Comparison of ENCODE assay signal across 18 cellular contexts in the genomic region with DNA sequence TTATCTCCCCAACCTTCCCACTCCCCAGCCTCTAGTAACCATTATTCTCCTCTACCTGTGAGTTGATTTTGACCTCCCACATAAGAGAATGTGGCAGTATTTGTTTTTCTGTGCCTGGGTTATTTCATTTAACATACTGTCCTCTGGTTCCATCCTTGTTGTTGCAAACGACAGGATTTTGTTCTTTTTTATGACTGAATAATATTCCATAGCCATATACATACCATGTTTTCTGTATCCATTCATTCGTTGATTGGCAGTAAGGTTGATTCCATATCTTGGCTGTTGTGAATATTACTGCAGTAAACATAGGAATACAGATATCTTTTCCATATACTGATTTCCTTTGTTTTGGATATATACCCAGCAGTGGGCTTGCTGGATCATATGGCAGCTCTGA.
"Had no signal": no experiment of that assay in that cellular context is flagged by ENCODE, and none has a peak within 500 bp of the region (broad histone marks: within the 10 kb centered on the region; RNA-seq: fewer than 3 reads in every experiment).

No MANE protein-coding gene starts in this region.

- H3K4me3 ChIP-seq: esophagus muscularis mucosa, lung, stomach, thoracic aorta, transverse colon had no signal

- ATAC-seq: left cardiac atrium, left ventricle myocardium superior, right cardiac atrium had no signal

- DNase-seq: effector memory CD4-positive, alpha-beta T cell; kidney; left cardiac atrium; left ventricle myocardium superior; mesendoderm; naive thymus-derived CD8-positive, alpha-beta T cell; right cardiac atrium; small intestine; stimulated activated CD4-positive, alpha-beta T cell treated with anti-CD3 and anti-CD28 coated beads, Interleukin-12 subunit alpha, Interleukin-12 subunit beta, amount 100 ng/mL, for 4 hours; stimulated activated naive CD4-positive, alpha-beta T cell; stomach; substantia nigra; transverse colon had no signal

- H3K27ac ChIP-seq: epithelial cell of prostate, esophagus muscularis mucosa, stomach, thoracic aorta, transverse colon had no signal

- H3K27me3 ChIP-seq: esophagus muscularis mucosa, stomach, transverse colon had no signal

- H3K27me3 Mint-ChIP-seq: naive thymus-derived CD8-positive, alpha-beta T cell had no signal

- FAIRE-seq: endometrium, kidney, small intestine had no signal

- H3K9me3 ChIP-seq: esophagus muscularis mucosa, stomach, thoracic aorta, transverse colon had no signal
